Comparison of ENCODE assay signal across 1 cellular context in the genomic region with DNA sequence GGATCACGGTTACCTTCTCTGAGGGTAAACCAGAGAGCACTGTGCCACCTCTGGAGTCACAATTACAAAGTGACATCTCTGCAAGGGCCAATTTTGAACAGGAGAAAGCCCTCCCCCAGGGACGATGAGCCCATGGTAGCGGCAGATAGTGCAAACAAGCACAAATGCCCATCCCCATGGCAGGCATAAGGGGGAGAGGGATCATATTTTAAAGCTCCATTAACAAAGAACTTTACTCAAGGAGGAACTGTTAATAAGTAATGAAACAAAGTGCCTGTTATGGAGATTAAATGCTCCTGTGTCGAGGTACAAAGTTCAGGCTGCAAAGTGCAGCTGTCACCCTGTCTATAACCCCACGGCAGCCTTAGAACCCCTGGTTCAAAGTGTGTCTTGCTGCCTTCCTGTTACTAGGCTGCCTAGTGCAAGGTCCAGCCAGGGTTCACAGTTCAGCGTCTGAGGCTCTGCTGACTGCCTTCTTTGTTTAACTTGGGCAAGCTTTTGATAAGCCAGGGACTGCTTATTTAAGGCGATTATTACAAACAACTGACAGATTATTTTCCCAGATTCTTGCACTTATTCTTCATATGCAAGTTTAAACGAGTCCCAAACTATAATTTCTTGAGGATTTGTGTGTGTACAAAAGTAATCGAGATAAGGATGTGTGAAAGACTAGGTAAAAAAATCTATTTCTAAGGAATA.
TF ChIP-seq lines count a peak whose summit lies in the region.

No MANE protein-coding gene starts in this region.

TF ChIP-seq in HepG2, 621 proteins besides CTCF, POLR2A, EP300 and RAD21 (continued from another document and continues in another):
- TF ChIP-seq ZBTB21 (CRISPR knock-in tag; IDR thresholded peaks at IDR 0.05) (peak; percentile 31; the same call in 1 of the 2 replicates), SIX4 (CRISPR knock-in tag; IDR thresholded peaks at IDR 0.05) (peak; percentile 92), TBL1XR1 (IDR thresholded peaks at IDR 0.05; ENCODE audit: borderline replicate concordance, low read length, partially characterized antibody) (peak; percentile 95), DR1 (CRISPR knock-in tag; IDR thresholded peaks at IDR 0.05) (no peak), PHF20 (CRISPR knock-in tag; IDR thresholded peaks at IDR 0.05) (no peak), FOXJ3 (CRISPR knock-in tag; IDR thresholded peaks at IDR 0.05; ENCODE audit: borderline replicate concordance) (peak; percentile 97), ZFP1 (CRISPR knock-in tag; IDR thresholded peaks at IDR 0.05) (no peak), ZNF10 (CRISPR knock-in tag; IDR thresholded peaks at IDR 0.05; ENCODE audit: borderline replicate concordance, low read depth) (no peak), TBX3 (IDR thresholded peaks at IDR 0.05; ENCODE audit: borderline replicate concordance) (peak; percentile 90), THYN1 (CRISPR knock-in tag; IDR thresholded peaks at IDR 0.05; ENCODE audit: borderline replicate concordance, low read depth) (0 out of 2 replicates have a peak, but pooled peaks have one; percentile 65), HMGA1 (CRISPR knock-in tag; conservative IDR thresholded peaks at IDR 0.05) (no peak), ELF1 (CRISPR knock-in tag; IDR thresholded peaks at IDR 0.05) (peak; percentile 83), MIXL1 (CRISPR knock-in tag; IDR thresholded peaks at IDR 0.05) (peak; percentile 92), ZNF850 (CRISPR knock-in tag; conservative IDR thresholded peaks at IDR 0.05) (no peak), ZNF44 (CRISPR knock-in tag; IDR thresholded peaks at IDR 0.05) (0 out of 2 replicates have a peak, but pooled peaks have one; percentile 76)
- TF ChIP-seq, protein P1, sequence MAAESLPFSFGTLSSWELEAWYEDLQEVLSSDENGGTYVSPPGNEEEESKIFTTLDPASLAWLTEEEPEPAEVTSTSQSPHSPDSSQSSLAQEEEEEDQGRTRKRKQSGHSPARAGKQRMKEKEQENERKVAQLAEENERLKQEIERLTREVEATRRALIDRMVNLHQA (CRISPR knock-in tag; IDR thresholded peaks at IDR 0.05) = no peak
- TF ChIP-seq, protein P2, sequence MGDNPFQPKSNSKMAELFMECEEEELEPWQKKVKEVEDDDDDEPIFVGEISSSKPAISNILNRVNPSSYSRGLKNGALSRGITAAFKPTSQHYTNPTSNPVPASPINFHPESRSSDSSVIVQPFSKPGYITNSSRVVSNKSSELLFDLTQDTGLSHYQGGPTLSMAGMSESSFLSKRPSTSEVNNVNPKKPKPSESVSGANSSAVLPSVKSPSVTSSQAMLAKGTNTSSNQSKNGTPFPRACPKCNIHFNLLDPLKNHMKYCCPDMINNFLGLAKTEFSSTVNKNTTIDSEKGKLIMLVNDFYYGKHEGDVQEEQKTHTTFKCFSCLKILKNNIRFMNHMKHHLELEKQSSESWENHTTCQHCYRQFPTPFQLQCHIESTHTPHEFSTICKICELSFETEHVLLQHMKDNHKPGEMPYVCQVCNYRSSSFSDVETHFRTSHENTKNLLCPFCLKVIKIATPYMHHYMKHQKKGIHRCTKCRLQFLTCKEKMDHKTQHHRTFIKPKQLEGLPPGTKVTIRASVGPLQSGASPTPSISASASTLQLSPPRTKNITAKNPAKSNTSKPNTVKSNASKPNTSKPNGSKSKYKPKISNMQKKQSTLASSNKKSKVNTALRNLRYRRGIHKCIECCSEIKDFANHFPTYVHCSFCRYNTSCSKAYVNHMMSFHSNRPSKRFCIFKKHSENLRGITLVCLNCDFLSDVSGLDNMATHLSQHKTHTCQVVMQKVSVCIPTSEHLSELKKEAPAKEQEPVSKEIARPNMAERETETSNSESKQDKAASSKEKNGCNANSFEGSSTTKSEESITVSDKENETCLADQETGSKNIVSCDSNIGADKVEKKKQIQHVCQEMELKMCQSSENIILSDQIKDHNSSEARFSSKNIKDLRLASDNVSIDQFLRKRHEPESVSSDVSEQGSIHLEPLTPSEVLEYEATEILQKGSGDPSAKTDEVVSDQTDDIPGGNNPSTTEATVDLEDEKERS (CRISPR knock-in tag; IDR thresholded peaks at IDR 0.05) = peak; percentile 100
- TF ChIP-seq, protein P3, sequence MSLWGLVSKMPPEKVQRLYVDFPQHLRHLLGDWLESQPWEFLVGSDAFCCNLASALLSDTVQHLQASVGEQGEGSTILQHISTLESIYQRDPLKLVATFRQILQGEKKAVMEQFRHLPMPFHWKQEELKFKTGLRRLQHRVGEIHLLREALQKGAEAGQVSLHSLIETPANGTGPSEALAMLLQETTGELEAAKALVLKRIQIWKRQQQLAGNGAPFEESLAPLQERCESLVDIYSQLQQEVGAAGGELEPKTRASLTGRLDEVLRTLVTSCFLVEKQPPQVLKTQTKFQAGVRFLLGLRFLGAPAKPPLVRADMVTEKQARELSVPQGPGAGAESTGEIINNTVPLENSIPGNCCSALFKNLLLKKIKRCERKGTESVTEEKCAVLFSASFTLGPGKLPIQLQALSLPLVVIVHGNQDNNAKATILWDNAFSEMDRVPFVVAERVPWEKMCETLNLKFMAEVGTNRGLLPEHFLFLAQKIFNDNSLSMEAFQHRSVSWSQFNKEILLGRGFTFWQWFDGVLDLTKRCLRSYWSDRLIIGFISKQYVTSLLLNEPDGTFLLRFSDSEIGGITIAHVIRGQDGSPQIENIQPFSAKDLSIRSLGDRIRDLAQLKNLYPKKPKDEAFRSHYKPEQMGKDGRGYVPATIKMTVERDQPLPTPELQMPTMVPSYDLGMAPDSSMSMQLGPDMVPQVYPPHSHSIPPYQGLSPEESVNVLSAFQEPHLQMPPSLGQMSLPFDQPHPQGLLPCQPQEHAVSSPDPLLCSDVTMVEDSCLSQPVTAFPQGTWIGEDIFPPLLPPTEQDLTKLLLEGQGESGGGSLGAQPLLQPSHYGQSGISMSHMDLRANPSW (CRISPR knock-in tag; IDR thresholded peaks at IDR 0.05; ENCODE audit: borderline replicate concordance) = peak; percentile 93
- TF ChIP-seq, protein P4, sequence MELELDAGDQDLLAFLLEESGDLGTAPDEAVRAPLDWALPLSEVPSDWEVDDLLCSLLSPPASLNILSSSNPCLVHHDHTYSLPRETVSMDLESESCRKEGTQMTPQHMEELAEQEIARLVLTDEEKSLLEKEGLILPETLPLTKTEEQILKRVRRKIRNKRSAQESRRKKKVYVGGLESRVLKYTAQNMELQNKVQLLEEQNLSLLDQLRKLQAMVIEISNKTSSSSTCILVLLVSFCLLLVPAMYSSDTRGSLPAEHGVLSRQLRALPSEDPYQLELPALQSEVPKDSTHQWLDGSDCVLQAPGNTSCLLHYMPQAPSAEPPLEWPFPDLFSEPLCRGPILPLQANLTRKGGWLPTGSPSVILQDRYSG (CRISPR knock-in tag; IDR thresholded peaks at IDR 0.05) = no peak
- TF ChIP-seq, protein P5, sequence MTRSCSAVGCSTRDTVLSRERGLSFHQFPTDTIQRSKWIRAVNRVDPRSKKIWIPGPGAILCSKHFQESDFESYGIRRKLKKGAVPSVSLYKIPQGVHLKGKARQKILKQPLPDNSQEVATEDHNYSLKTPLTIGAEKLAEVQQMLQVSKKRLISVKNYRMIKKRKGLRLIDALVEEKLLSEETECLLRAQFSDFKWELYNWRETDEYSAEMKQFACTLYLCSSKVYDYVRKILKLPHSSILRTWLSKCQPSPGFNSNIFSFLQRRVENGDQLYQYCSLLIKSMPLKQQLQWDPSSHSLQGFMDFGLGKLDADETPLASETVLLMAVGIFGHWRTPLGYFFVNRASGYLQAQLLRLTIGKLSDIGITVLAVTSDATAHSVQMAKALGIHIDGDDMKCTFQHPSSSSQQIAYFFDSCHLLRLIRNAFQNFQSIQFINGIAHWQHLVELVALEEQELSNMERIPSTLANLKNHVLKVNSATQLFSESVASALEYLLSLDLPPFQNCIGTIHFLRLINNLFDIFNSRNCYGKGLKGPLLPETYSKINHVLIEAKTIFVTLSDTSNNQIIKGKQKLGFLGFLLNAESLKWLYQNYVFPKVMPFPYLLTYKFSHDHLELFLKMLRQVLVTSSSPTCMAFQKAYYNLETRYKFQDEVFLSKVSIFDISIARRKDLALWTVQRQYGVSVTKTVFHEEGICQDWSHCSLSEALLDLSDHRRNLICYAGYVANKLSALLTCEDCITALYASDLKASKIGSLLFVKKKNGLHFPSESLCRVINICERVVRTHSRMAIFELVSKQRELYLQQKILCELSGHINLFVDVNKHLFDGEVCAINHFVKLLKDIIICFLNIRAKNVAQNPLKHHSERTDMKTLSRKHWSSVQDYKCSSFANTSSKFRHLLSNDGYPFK (CRISPR knock-in tag; IDR thresholded peaks at IDR 0.05; ENCODE audit: borderline replicate concordance) = no peak
- TF ChIP-seq, protein P6, sequence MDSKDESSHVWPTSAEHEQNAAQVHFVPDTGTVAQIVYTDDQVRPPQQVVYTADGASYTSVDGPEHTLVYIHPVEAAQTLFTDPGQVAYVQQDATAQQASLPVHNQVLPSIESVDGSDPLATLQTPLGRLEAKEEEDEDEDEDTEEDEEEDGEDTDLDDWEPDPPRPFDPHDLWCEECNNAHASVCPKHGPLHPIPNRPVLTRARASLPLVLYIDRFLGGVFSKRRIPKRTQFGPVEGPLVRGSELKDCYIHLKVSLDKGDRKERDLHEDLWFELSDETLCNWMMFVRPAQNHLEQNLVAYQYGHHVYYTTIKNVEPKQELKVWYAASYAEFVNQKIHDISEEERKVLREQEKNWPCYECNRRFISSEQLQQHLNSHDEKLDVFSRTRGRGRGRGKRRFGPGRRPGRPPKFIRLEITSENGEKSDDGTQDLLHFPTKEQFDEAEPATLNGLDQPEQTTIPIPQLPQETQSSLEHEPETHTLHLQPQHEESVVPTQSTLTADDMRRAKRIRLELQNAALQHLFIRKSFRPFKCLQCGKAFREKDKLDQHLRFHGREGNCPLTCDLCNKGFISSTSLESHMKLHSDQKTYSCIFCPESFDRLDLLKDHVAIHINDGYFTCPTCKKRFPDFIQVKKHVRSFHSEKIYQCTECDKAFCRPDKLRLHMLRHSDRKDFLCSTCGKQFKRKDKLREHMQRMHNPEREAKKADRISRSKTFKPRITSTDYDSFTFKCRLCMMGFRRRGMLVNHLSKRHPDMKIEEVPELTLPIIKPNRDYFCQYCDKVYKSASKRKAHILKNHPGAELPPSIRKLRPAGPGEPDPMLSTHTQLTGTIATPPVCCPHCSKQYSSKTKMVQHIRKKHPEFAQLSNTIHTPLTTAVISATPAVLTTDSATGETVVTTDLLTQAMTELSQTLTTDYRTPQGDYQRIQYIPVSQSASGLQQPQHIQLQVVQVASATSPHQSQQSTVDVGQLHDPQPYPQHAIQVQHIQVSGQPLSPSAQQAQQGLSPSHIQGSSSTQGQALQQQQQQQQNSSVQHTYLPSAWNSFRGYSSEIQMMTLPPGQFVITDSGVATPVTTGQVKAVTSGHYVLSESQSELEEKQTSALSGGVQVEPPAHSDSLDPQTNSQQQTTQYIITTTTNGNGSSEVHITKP (CRISPR knock-in tag; IDR thresholded peaks at IDR 0.05; ENCODE audit: low read depth) = peak; percentile 87; the same call in 1 of the 2 replicates
- TF ChIP-seq, protein P7, sequence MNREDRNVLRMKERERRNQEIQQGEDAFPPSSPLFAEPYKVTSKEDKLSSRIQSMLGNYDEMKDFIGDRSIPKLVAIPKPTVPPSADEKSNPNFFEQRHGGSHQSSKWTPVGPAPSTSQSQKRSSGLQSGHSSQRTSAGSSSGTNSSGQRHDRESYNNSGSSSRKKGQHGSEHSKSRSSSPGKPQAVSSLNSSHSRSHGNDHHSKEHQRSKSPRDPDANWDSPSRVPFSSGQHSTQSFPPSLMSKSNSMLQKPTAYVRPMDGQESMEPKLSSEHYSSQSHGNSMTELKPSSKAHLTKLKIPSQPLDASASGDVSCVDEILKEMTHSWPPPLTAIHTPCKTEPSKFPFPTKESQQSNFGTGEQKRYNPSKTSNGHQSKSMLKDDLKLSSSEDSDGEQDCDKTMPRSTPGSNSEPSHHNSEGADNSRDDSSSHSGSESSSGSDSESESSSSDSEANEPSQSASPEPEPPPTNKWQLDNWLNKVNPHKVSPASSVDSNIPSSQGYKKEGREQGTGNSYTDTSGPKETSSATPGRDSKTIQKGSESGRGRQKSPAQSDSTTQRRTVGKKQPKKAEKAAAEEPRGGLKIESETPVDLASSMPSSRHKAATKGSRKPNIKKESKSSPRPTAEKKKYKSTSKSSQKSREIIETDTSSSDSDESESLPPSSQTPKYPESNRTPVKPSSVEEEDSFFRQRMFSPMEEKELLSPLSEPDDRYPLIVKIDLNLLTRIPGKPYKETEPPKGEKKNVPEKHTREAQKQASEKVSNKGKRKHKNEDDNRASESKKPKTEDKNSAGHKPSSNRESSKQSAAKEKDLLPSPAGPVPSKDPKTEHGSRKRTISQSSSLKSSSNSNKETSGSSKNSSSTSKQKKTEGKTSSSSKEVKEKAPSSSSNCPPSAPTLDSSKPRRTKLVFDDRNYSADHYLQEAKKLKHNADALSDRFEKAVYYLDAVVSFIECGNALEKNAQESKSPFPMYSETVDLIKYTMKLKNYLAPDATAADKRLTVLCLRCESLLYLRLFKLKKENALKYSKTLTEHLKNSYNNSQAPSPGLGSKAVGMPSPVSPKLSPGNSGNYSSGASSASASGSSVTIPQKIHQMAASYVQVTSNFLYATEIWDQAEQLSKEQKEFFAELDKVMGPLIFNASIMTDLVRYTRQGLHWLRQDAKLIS (CRISPR knock-in tag; IDR thresholded peaks at IDR 0.05) = no peak
- TF ChIP-seq, protein P8, sequence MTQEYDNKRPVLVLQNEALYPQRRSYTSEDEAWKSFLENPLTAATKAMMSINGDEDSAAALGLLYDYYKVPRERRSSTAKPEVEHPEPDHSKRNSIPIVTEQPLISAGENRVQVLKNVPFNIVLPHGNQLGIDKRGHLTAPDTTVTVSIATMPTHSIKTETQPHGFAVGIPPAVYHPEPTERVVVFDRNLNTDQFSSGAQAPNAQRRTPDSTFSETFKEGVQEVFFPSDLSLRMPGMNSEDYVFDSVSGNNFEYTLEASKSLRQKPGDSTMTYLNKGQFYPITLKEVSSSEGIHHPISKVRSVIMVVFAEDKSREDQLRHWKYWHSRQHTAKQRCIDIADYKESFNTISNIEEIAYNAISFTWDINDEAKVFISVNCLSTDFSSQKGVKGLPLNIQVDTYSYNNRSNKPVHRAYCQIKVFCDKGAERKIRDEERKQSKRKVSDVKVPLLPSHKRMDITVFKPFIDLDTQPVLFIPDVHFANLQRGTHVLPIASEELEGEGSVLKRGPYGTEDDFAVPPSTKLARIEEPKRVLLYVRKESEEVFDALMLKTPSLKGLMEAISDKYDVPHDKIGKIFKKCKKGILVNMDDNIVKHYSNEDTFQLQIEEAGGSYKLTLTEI (CRISPR knock-in tag; conservative IDR thresholded peaks at IDR 0.05) = no peak
- TF ChIP-seq, protein P9, sequence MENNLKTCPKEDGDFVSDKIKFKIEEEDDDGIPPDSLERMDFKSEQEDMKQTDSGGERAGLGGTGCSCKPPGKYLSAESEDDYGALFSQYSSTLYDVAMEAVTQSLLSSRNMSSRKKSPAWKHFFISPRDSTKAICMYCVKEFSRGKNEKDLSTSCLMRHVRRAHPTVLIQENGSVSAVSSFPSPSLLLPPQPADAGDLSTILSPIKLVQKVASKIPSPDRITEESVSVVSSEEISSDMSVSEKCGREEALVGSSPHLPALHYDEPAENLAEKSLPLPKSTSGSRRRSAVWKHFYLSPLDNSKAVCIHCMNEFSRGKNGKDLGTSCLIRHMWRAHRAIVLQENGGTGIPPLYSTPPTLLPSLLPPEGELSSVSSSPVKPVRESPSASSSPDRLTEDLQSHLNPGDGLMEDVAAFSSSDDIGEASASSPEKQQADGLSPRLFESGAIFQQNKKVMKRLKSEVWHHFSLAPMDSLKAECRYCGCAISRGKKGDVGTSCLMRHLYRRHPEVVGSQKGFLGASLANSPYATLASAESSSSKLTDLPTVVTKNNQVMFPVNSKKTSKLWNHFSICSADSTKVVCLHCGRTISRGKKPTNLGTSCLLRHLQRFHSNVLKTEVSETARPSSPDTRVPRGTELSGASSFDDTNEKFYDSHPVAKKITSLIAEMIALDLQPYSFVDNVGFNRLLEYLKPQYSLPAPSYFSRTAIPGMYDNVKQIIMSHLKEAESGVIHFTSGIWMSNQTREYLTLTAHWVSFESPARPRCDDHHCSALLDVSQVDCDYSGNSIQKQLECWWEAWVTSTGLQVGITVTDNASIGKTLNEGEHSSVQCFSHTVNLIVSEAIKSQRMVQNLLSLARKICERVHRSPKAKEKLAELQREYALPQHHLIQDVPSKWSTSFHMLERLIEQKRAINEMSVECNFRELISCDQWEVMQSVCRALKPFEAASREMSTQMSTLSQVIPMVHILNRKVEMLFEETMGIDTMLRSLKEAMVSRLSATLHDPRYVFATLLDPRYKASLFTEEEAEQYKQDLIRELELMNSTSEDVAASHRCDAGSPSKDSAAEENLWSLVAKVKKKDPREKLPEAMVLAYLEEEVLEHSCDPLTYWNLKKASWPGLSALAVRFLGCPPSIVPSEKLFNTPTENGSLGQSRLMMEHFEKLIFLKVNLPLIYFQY (CRISPR knock-in tag; IDR thresholded peaks at IDR 0.05; ENCODE audit: borderline replicate concordance) = no peak
